ENCODE assay signal across 13 cellular contexts in the genomic region with DNA sequence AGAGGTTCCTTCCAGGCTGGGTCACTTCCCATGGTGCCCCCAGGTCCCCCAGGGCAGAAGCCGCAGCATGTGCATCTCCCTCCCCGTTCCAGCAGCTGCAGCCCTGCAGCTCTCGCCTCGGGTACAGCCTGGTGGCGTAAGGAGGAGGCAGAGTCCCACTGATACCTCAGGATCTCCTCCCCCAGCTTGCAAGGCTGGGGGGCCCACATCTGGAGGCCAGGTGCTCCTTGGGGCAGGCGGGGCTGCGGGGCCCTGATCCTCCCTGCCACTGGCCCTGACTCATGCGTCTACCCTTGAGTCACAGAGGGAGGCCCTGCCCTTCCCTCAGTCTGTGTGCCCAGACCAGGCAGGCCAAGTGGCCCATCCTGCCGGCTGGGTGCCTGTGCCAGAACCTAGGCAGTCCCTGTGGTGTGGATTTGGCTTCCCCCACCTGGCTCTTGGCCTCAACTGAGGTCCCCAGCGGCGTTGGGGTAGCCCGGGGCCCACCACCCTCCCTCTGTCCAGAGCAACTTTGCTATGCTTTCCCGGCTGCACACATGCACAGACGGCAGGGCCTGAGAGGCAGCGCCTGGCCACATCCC. TPM values are rescaled to one million over a fixed set of nuclear protein-coding genes. Genes with fewer than 3 reads are reported as not detected.
A peak's percentile ranks its signal among the peaks of the same experiment; 100 is the strongest.
DNase-seq lines count a peak whose midpoint lies in the region; ATAC-seq and TF ChIP-seq lines count a peak whose summit lies in the region.
"Had no signal": no experiment of that assay in that cellular context is flagged by ENCODE, and none has a peak within 500 bp of the region (broad histone marks: within the 10 kb centered on the region; RNA-seq: fewer than 3 reads in every experiment).

No MANE protein-coding gene starts in this region.

- ATAC-seq in activated CD4-positive, alpha-beta T cell treated with anti-CD3 and anti-CD28 coated beads for 36 hours: peak; percentile 53
- ATAC-seq in stimulated activated naive B cell treated with anti-CD40 and anti-IgM and Interleukin-4, amounts not matched to agents 10 μg/mL and 1 μg/mL and 100 μg/mL, for 72 hours (replicated peaks): no peak
- no peak for ATAC-seq in HG03108 (IDR thresholded peaks at IDR 0.05; ENCODE audit: unreplicated experiment)

- H3K36me3 Mint-ChIP-seq in activated CD4-positive, alpha-beta T cell treated with anti-CD3 and anti-CD28 coated beads for 36 hours (ENCODE audit: low read depth): peaks cover 8% of the 10 kb centered on the region
- H3K36me3 Mint-ChIP-seq in stimulated activated naive B cell treated with anti-CD40 and anti-IgM and Interleukin-4, amounts not matched to agents 10 μg/mL and 1 μg/mL and 100 μg/mL, for 72 hours: peaks cover 41 to 64% of the 10 kb centered on the region in 2 donors
- peaks cover 7% of the 10 kb centered on the region for H3K36me3 Mint-ChIP-seq in progenitor cell of endocrine pancreas (ENCODE audit: insufficient read depth)

- H3K4me3 Mint-ChIP-seq in activated CD4-positive, alpha-beta T cell treated with anti-CD3 and anti-CD28 coated beads for 36 hours: no peak overlapping the region
- no peak overlapping the region for H3K4me3 Mint-ChIP-seq in stimulated activated naive B cell treated with anti-CD40 and anti-IgM and Interleukin-4, amounts not matched to agents 10 μg/mL and 1 μg/mL and 100 μg/mL, for 72 hours
- H3K4me3 Mint-ChIP-seq in progenitor cell of endocrine pancreas (ENCODE audit: low read depth): no peak overlapping the region
- H3K4me3 Mint-ChIP-seq: IgD-negative memory B cell; T-helper 1 cell treated with Interleukin-12 subunit alpha and Interleukin-12 subunit beta and Interleukin-4 antibody, amounts not matched to agents 30 μg/mL and 1 μg/mL, for 36 hours had no signal

- no peaks in the 10 kb centered on the region for H3K4me1 Mint-ChIP-seq in activated CD4-positive, alpha-beta T cell treated with anti-CD3 and anti-CD28 coated beads for 36 hours
- peaks cover 0 to 2% of the 10 kb centered on the region in 2 donors for H3K4me1 Mint-ChIP-seq in stimulated activated naive B cell treated with anti-CD40 and anti-IgM and Interleukin-4, amounts not matched to agents 10 μg/mL and 1 μg/mL and 100 μg/mL, for 72 hours
- H3K4me1 Mint-ChIP-seq in progenitor cell of endocrine pancreas (ENCODE audit: low read depth): no peaks in the 10 kb centered on the region

- no peak for DNase-seq in activated CD4-positive, alpha-beta T cell treated with anti-CD3 and anti-CD28 coated beads for 36 hours
- DNase-seq in activated CD4-positive, alpha-beta T cell treated with anti-CD3 and anti-CD28 coated beads for 4 hours: no peak
- DNase-seq in SJSA1 (ENCODE audit: low read depth in 1 of 2, low spot score in 2 of 2) (peak; percentile 36 to 69), fibroblast of the aortic adventitia (ENCODE audit: low read depth) (peak; percentile 68), progenitor cell of endocrine pancreas (ENCODE audit: low spot score, unreplicated experiment) (no peak), germinal center (ENCODE audit: low spot score) (no peak)
- DNase-seq in stimulated activated naive B cell treated with anti-CD40 and anti-IgM and Interleukin-4, amounts not matched to agents 10 μg/mL and 1 μg/mL and 100 μg/mL, for 72 hours: no peak
- DNase-seq: 8988T, NCI-H446 treated with DMSO at 0.1 percent for 48 hours had no signal

- TF ChIP-seq CTCF in fibroblast of the aortic adventitia (IDR thresholded peaks at IDR 0.05; ENCODE audit: insufficient read depth, low read length): peak; percentile 21
- TF ChIP-seq CTCF in progenitor cell of endocrine pancreas (IDR thresholded peaks at IDR 0.05; ENCODE audit: unreplicated experiment): no peak

- POLR2A ChIA-PET in activated CD4-positive, alpha-beta T cell treated with anti-CD3 and anti-CD28 coated beads for 36 hours (lab: Charles Lee): interaction anchor here (0.6 kb wide), 1 partner anchor 299 kb away, joined by 5 read pairs; no protein-coding TSS in a partner anchor

- no peaks in the 10 kb centered on the region for H3K9me3 Mint-ChIP-seq in activated CD4-positive, alpha-beta T cell treated with anti-CD3 and anti-CD28 coated beads for 36 hours (ENCODE audit: low read depth)
- H3K9me3 Mint-ChIP-seq in stimulated activated naive B cell treated with anti-CD40 and anti-IgM and Interleukin-4, amounts not matched to agents 10 μg/mL and 1 μg/mL and 100 μg/mL, for 72 hours: no peaks in the 10 kb centered on the region
- no peaks in the 10 kb centered on the region for H3K9me3 Mint-ChIP-seq in progenitor cell of endocrine pancreas (ENCODE audit: low read depth)
- H3K9me3 Mint-ChIP-seq: IgD-negative memory B cell; T-helper 1 cell treated with Interleukin-12 subunit alpha and Interleukin-12 subunit beta and Interleukin-4 antibody, amounts not matched to agents 30 μg/mL and 1 μg/mL, for 36 hours had no signal

- intact Hi-C loops in activated CD4-positive, alpha-beta T cell treated with anti-CD3 and anti-CD28 coated beads for 36 hours (cut with DNase I, micrococcal nuclease): no loop called here

- no peak overlapping the region for H3K27ac Mint-ChIP-seq in activated CD4-positive, alpha-beta T cell treated with anti-CD3 and anti-CD28 coated beads for 36 hours
- H3K27ac Mint-ChIP-seq in stimulated activated naive B cell treated with anti-CD40 and anti-IgM and Interleukin-4, amounts not matched to agents 10 μg/mL and 1 μg/mL and 100 μg/mL, for 72 hours: peak overlapping the region; percentile 37
- H3K27ac Mint-ChIP-seq in progenitor cell of endocrine pancreas: no peak overlapping the region
- H3K27ac Mint-ChIP-seq: IgD-negative memory B cell; T-helper 1 cell treated with Interleukin-12 subunit alpha and Interleukin-12 subunit beta and Interleukin-4 antibody, amounts not matched to agents 30 μg/mL and 1 μg/mL, for 36 hours had no signal

- H3K4me3 ChIP-seq in SJSA1: no peak overlapping the region
- H3K4me3 ChIP-seq in fibroblast of the aortic adventitia (ENCODE audit: low read depth, low read length): no peak overlapping the region
- H3K4me3 ChIP-seq: upper lobe of left lung had no signal

- peaks cover 57% of the 10 kb centered on the region for H3K36me3 ChIP-seq in SJSA1

- no peaks in the 10 kb centered on the region for H3K27me3 Mint-ChIP-seq in activated CD4-positive, alpha-beta T cell treated with anti-CD3 and anti-CD28 coated beads for 36 hours
- no peaks in the 10 kb centered on the region for H3K27me3 Mint-ChIP-seq in stimulated activated naive B cell treated with anti-CD40 and anti-IgM and Interleukin-4, amounts not matched to agents 10 μg/mL and 1 μg/mL and 100 μg/mL, for 72 hours
- H3K27me3 Mint-ChIP-seq in progenitor cell of endocrine pancreas: no peaks in the 10 kb centered on the region
- H3K27me3 Mint-ChIP-seq: IgD-negative memory B cell had no signal

- no peak overlapping the region for H3K27ac ChIP-seq in SJSA1
- H3K27ac ChIP-seq: upper lobe of left lung had no signal

- no peaks in the 10 kb centered on the region for H3K9me3 ChIP-seq in SJSA1 (replicated peaks)
- H3K9me3 ChIP-seq: upper lobe of left lung had no signal

- CTCF ChIA-PET in activated CD4-positive, alpha-beta T cell treated with anti-CD3 and anti-CD28 coated beads for 36 hours (lab: Charles Lee): interaction anchor here (0.6 kb wide), 1 partner anchor 14 kb away, joined by 3 read pairs; no protein-coding TSS in a partner anchor

- no peaks in the 10 kb centered on the region for H3K27me3 ChIP-seq in SJSA1 (replicated peaks)
- H3K27me3 ChIP-seq: upper lobe of left lung had no signal

- H3K4me1 ChIP-seq in SJSA1 (replicated peaks): peaks cover 11% of the 10 kb centered on the region

RNA-seq across cellular contexts. Expression of gene YIPF2, which starts 12.8 kb away (rescaled TPM):
- 10 to 100 TPM; 15.8 to 21.3 TPM for total RNA-seq in activated CD4-positive, alpha-beta T cell treated with anti-CD3 and anti-CD28 coated beads for 36 hours
- total RNA-seq in SJSA1 (2014; rRNA removed; shearing (Covaris generic)): 53.4 and 76.2 TPM in 2 replicates
- total RNA-seq in fibroblast of the aortic adventitia (ENCODE audit: low replicate concordance): 68.7 and 89.1 TPM in 2 replicates
- 49.1 and 53.3 TPM in 2 replicates for total RNA-seq in progenitor cell of endocrine pancreas

RNA-seq across cellular contexts. Expression of gene TIMM29, which starts 13.0 kb away (rescaled TPM):
- 10 to 100 TPM in 1 of 2 experiments, 1 to 10 TPM in 1; 8.6 to 15.5 TPM for total RNA-seq in activated CD4-positive, alpha-beta T cell treated with anti-CD3 and anti-CD28 coated beads for 36 hours
- total RNA-seq in SJSA1 (2014; rRNA removed; shearing (Covaris generic)): 53.5 and 58.6 TPM in 2 replicates
- total RNA-seq in fibroblast of the aortic adventitia (ENCODE audit: low replicate concordance) (18.4 and 41.5 TPM in 2 replicates), progenitor cell of endocrine pancreas (25.6 and 29.4 TPM in 2 replicates)

RNA-seq across cellular contexts. Expression of gene CARM1, which starts 44.2 kb away (rescaled TPM):
- total RNA-seq in activated CD4-positive, alpha-beta T cell treated with anti-CD3 and anti-CD28 coated beads for 36 hours: 10 to 100 TPM; 82.3 to 96.8 TPM
- total RNA-seq in SJSA1 (2014; rRNA removed; shearing (Covaris generic)): 7.5 and 24.2 TPM in 2 replicates
- 16.4 and 39.6 TPM in 2 replicates for total RNA-seq in fibroblast of the aortic adventitia (ENCODE audit: low replicate concordance)
- total RNA-seq in progenitor cell of endocrine pancreas: 77.6 and 86.0 TPM in 2 replicates

RNA-seq across cellular contexts. Expression of gene SMARCA4, which starts 45.2 kb away (rescaled TPM):
- total RNA-seq in activated CD4-positive, alpha-beta T cell treated with anti-CD3 and anti-CD28 coated beads for 36 hours: 100 to 1,000 TPM; 102 to 116 TPM
- total RNA-seq in SJSA1 (2014; rRNA removed; shearing (Covaris generic)): 104 TPM in 2 replicates
- total RNA-seq in fibroblast of the aortic adventitia (ENCODE audit: low replicate concordance) (46.5 and 63.8 TPM in 2 replicates), progenitor cell of endocrine pancreas (327 and 334 TPM in 2 replicates)

Comparison
In these comparisons a context has a peak if more than half of its experiments do, and no peak if none do; other contexts are left out.
1. DNase-seq: peak in SJSA1 (2 of 2) and fibroblast of the aortic adventitia (single experiment); none in activated CD4-positive, alpha-beta T cell treated with anti-CD3 and anti-CD28 coated beads for 36 hours (single experiment), activated CD4-positive, alpha-beta T cell treated with anti-CD3 and anti-CD28 coated beads for 4 hours (0 of 2), stimulated activated naive B cell treated with anti-CD40 and anti-IgM and Interleukin-4, amounts not matched to agents 10 μg/mL and 1 μg/mL and 100 μg/mL, for 72 hours (single experiment), progenitor cell of endocrine pancreas (single experiment) and germinal center (single experiment).